ENCODE assay signal across 25 cellular contexts in the genomic region with DNA sequence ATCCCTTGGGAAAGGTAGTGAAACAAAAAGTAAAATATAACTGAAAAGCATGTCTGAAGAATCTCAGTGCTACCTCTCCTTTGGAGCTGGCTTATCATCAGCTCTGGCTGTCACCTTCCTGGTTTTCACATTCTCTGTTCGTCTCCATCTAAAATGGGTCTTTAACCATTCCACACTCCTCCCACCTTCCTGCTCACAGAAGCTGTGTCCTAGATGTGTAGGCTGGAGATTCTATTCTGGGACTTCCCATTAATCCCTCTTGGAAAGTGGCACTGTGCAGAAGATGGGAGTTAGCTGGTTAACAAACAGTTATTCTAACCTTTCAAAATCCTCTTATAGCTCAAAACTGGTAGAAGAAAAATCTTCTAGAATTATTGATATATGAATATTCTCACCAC. TPM values are rescaled to one million over a fixed set of nuclear protein-coding genes. Genes with fewer than 3 reads are reported as not detected.
"Had no signal": no experiment of that assay in that cellular context is flagged by ENCODE, and none has a peak within 500 bp of the region (broad histone marks: within the 10 kb centered on the region; RNA-seq: fewer than 3 reads in every experiment).

No MANE protein-coding gene starts in this region.

- H3K9me3 ChIP-seq: breast epithelium, esophagus squamous epithelium, lower lobe of right lung, ovary had no signal

- H3K27me3 ChIP-seq: breast epithelium, hepatocyte, neural progenitor cell, ovary had no signal

- H3K27ac ChIP-seq: breast epithelium, esophagus squamous epithelium, hepatocyte, lower lobe of right lung, neural progenitor cell, ovary had no signal

- H3K27me3 Mint-ChIP-seq: type B pancreatic cell had no signal

- H3K27ac Mint-ChIP-seq: activated CD4-positive, alpha-beta T cell treated with anti-CD3 and anti-CD28 coated beads, Interleukin-2, amount 10 ng/mL, durations not matched to agents 7 days and 5 days; activated CD8-positive, alpha-beta T cell treated with anti-CD3 and anti-CD28 coated beads, Interleukin-2, amount 10 ng/mL, durations not matched to agents 7 days and 5 days; activated naive CD4-positive, alpha-beta T cell treated with anti-CD3 and anti-CD28 coated beads for 36 hours; activated naive CD8-positive, alpha-beta T cell treated with anti-CD3 and anti-CD28 coated beads, Interleukin-2, amount 50 U/mL, for 24 hours; activated T-cell treated with anti-CD3 and anti-CD28 coated beads, Interleukin-2, amount 50 U/mL, for 24 hours; dendritic cell treated with granulocyte-macrophage colony-stimulating factor and Interleukin-4, amounts not matched to agents 40 ng/mL and 50 ng/mL, for 4 days; neural progenitor cell; type B pancreatic cell had no signal

- H3K9ac ChIP-seq: neural progenitor cell had no signal

- H3K36me3 ChIP-seq: breast epithelium, esophagus squamous epithelium, lower lobe of right lung, neural progenitor cell, ovary had no signal

- DNase-seq: activated CD4-positive, alpha-beta T cell treated with anti-CD3 and anti-CD28 coated beads, Interleukin-2, amount 10 ng/mL, durations not matched to agents 7 days and 5 days; activated CD8-positive, alpha-beta T cell treated with anti-CD3 and anti-CD28 coated beads, Interleukin-2, amount 10 ng/mL, durations not matched to agents 7 days and 5 days; activated naive CD4-positive, alpha-beta T cell treated with anti-CD3 and anti-CD28 coated beads for 36 hours; activated naive CD8-positive, alpha-beta T cell treated with anti-CD3 and anti-CD28 coated beads, Interleukin-2, amount 50 U/mL, for 24 hours; activated T-cell treated with anti-CD3 and anti-CD28 coated beads, Interleukin-2, amount 50 U/mL, for 24 hours; aorta; cerebellar nuclear complex; effector CD8-positive, alpha-beta T cell; esophagus squamous epithelium; foreskin fibroblast; left cardiac atrium; lower lobe of right lung; midbrain; small intestine; stimulated activated CD4-positive, alpha-beta T cell treated with anti-CD3 and anti-CD28 coated beads, Interleukin-4, amount 100 ng/mL, for 1 hour; stimulated activated naive CD8-positive, alpha-beta T cell treated with anti-CD3 and anti-CD28 coated beads, Interleukin-15, amount 100 ng/mL, for 72 hours; T-helper 1 cell; T1000 had no signal

- ATAC-seq: activated CD8-positive, alpha-beta T cell treated with anti-CD3 and anti-CD28 coated beads, Interleukin-2, amount 10 ng/mL, durations not matched to agents 7 days and 5 days; activated naive CD8-positive, alpha-beta T cell treated with anti-CD3 and anti-CD28 coated beads, Interleukin-2, amount 50 U/mL, for 24 hours; lower lobe of right lung; stimulated activated naive CD8-positive, alpha-beta T cell treated with anti-CD3 and anti-CD28 coated beads, Interleukin-15, amount 100 ng/mL, for 72 hours had no signal

- H3K4me1 ChIP-seq: breast epithelium, esophagus squamous epithelium, lower lobe of right lung had no signal

- H3K9me3 Mint-ChIP-seq: activated CD4-positive, alpha-beta T cell treated with anti-CD3 and anti-CD28 coated beads, Interleukin-2, amount 10 ng/mL, durations not matched to agents 7 days and 5 days; activated naive CD4-positive, alpha-beta T cell treated with anti-CD3 and anti-CD28 coated beads for 36 hours; activated naive CD8-positive, alpha-beta T cell treated with anti-CD3 and anti-CD28 coated beads, Interleukin-2, amount 50 U/mL, for 24 hours; activated T-cell treated with anti-CD3 and anti-CD28 coated beads, Interleukin-2, amount 50 U/mL, for 24 hours; stimulated activated naive CD8-positive, alpha-beta T cell treated with anti-CD3 and anti-CD28 coated beads, Interleukin-15, amount 100 ng/mL, for 72 hours; type B pancreatic cell had no signal

- H2AFZ ChIP-seq: hepatocyte, neural progenitor cell had no signal

- H3K4me3 Mint-ChIP-seq: activated CD4-positive, alpha-beta T cell treated with anti-CD3 and anti-CD28 coated beads, Interleukin-2, amount 10 ng/mL, durations not matched to agents 7 days and 5 days; activated CD8-positive, alpha-beta T cell treated with anti-CD3 and anti-CD28 coated beads, Interleukin-2, amount 10 ng/mL, durations not matched to agents 7 days and 5 days; activated naive CD4-positive, alpha-beta T cell treated with anti-CD3 and anti-CD28 coated beads for 36 hours; activated naive CD8-positive, alpha-beta T cell treated with anti-CD3 and anti-CD28 coated beads, Interleukin-2, amount 50 U/mL, for 24 hours; activated T-cell treated with anti-CD3 and anti-CD28 coated beads, Interleukin-2, amount 50 U/mL, for 24 hours; dendritic cell treated with granulocyte-macrophage colony-stimulating factor and Interleukin-4, amounts not matched to agents 40 ng/mL and 50 ng/mL, for 4 days; neural progenitor cell; stimulated activated naive CD8-positive, alpha-beta T cell treated with anti-CD3 and anti-CD28 coated beads, Interleukin-15, amount 100 ng/mL, for 72 hours; type B pancreatic cell had no signal

- H3K4me3 ChIP-seq: breast epithelium, esophagus squamous epithelium, hepatocyte, lower lobe of right lung, neural progenitor cell, ovary had no signal

- H3K4me2 ChIP-seq: hepatocyte, neural progenitor cell had no signal

- H3K79me2 ChIP-seq: hepatocyte had no signal

RNA-seq across cellular contexts. Expression of gene HS3ST3A1, which starts 32.0 kb away (rescaled TPM):
- total RNA-seq: activated CD8-positive, alpha-beta T cell treated with anti-CD3 and anti-CD28 coated beads, Interleukin-2, amount 10 ng/mL, durations not matched to agents 7 days and 5 days; pulmonary artery endothelial cell had no signal
